Comparison of ENCODE assay signal across 11 cellular contexts in the genomic region with DNA sequence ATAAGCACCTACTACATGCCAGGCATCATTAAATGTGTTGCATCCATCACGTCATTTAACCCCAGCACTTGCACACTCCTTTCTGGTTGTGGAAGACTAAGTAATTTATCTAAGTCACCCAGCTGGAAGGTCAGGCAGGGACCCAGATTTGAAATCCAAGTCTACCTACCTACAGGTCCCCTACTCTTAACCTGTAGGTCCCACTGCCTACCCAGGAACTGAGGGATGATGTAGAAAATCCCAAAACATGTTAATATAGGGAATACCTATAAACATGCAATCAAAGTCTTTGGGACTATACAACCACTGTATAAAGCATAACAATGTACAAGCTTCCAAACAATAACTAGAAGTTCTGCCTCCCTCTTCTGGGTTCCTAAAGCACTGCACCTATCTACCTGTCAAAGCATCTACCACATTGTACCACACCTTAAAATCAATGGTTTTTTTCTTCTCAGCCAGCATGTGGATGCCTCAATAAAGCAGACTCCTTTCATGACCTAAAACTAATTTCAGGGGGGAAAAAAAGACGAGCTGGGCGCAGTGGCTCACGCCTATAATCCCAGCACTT. TPM values are rescaled to one million over a fixed set of nuclear protein-coding genes. Genes with fewer than 3 reads are reported as not detected.
DNase-seq lines count a peak whose midpoint lies in the region; ATAC-seq and TF ChIP-seq lines count a peak whose summit lies in the region.
"Had no signal": no experiment of that assay in that cellular context is flagged by ENCODE, and none has a peak within 500 bp of the region (broad histone marks: within the 10 kb centered on the region; RNA-seq: fewer than 3 reads in every experiment).

No MANE protein-coding gene starts in this region.

- peak; percentile 70 for ATAC-seq in left lobe of liver
- ATAC-seq in GM18870 (IDR thresholded peaks at IDR 0.05; ENCODE audit: unreplicated experiment) = no peak
- ATAC-seq in aorta (ENCODE audit: low FRiP score) = no peak
- ATAC-seq: T-cell had no signal

- H3K4me1 ChIP-seq in Caco-2 (peaks cover 3% of the 10 kb centered on the region; the same call in 1 of the 2 replicates), ascending aorta (peaks cover 0 to 5% of the 10 kb centered on the region in 2 donors), aorta (ENCODE audit: control insufficient read depth in 1 of 2, insufficient read depth in 2 of 2, low read length in 2 of 2) (no peaks in the 10 kb centered on the region)

- no peaks in the 10 kb centered on the region for H3K36me3 ChIP-seq in Caco-2 (ENCODE audit: control insufficient read depth, insufficient read depth, low read length)
- no peaks in the 10 kb centered on the region for H3K36me3 ChIP-seq in WERI-Rb-1
- H3K36me3 ChIP-seq in ascending aorta = no peaks in the 10 kb centered on the region
- H3K36me3 ChIP-seq in aorta (ENCODE audit: control insufficient read depth in 1 of 2, insufficient read depth in 2 of 2, low read length in 1 of 2) = no peaks in the 10 kb centered on the region
- H3K36me3 ChIP-seq: ovary had no signal

- H3K27me3 Mint-ChIP-seq in Caco-2 (ENCODE audit: insufficient read depth, unreplicated experiment) = no peaks in the 10 kb centered on the region

- BruUV-seq in Caco-2 (replicated peaks; lab: Mats Ljungman, UMichigan) = no TSS peak

- H3K4me1 Mint-ChIP-seq in Caco-2 (ENCODE audit: low read depth, unreplicated experiment) = peaks cover 5% of the 10 kb centered on the region

- TF ChIP-seq CTCF in Caco-2 (IDR thresholded peaks at IDR 0.05; ENCODE audit: insufficient read depth in 1 of 2, low read depth in 1 of 2, low read length in 1 of 2, severe bottlenecking in 1 of 2, unreplicated experiment in 1 of 2) = peak; percentile 36 to 71
- TF ChIP-seq CTCF in HFF-Myc (IDR thresholded peaks at IDR 0.05; ENCODE audit: low read depth, low read length, missing control alignments) = peak; percentile 29
- 0 out of 2 replicates have a peak, but pooled peaks have one; percentile 5 for TF ChIP-seq CTCF in WERI-Rb-1 (IDR thresholded peaks at IDR 0.05; ENCODE audit: low read depth, low read length)
- TF ChIP-seq CTCF in ascending aorta (IDR thresholded peaks at IDR 0.05) = peak in 1 of 3 experiments; percentile 16

- no peak overlapping the region for H3K27ac Mint-ChIP-seq in Caco-2 (ENCODE audit: unreplicated experiment)
- H3K27ac Mint-ChIP-seq: T-cell had no signal

- H3K9me3 ChIP-seq in Caco-2 (peaks cover 7% of the 10 kb centered on the region; the same call in 1 of the 2 replicates), WERI-Rb-1 (ENCODE audit: severe bottlenecking) (no peaks in the 10 kb centered on the region), ascending aorta (peaks cover 0 to 10% of the 10 kb centered on the region in 2 donors), aorta (ENCODE audit: control insufficient read depth, low read length) (no peaks in the 10 kb centered on the region)
- H3K9me3 ChIP-seq: ovary had no signal

- H3K27ac ChIP-seq in WERI-Rb-1 (no peak overlapping the region), ascending aorta (no peak overlapping the region), aorta (ENCODE audit: low read depth in 1 of 2, low read length in 2 of 2) (no peak overlapping the region)
- H3K27ac ChIP-seq: ovary had no signal

- H3K4me3 ChIP-seq in Caco-2 (ENCODE audit: low read depth, low read length) (no peak overlapping the region), HFF-Myc (replicated peaks; ENCODE audit: low read depth, low read length) (no peak overlapping the region), WERI-Rb-1 (ENCODE audit: low read depth, low read length) (no peak overlapping the region), ascending aorta (no peak overlapping the region), aorta (ENCODE audit: low read length in 2 of 2) (no peak overlapping the region)
- H3K4me3 ChIP-seq: ovary had no signal

- CTCF ChIA-PET in Caco-2 (lab: Charles Lee) = interaction anchor here (0.5 to 1.3 kb wide), 5 partner anchors 46 to 172 kb away, joined by 3 to 9 read pairs (median 4); no protein-coding TSS in a partner anchor

- WGBS in aorta, 2 donors = 73 to 88% methylated on average over 4 of the region's 4 CpGs

- H3K9me3 Mint-ChIP-seq in Caco-2 (ENCODE audit: unreplicated experiment) = peaks cover 6% of the 10 kb centered on the region

- H3K27me3 ChIP-seq in Caco-2 (replicated peaks; ENCODE audit: control insufficient read depth, insufficient read depth, low read length) (no peaks in the 10 kb centered on the region), WERI-Rb-1 (ENCODE audit: insufficient read depth, low read depth, severe bottlenecking) (no peaks in the 10 kb centered on the region), ascending aorta (no peaks in the 10 kb centered on the region), aorta (ENCODE audit: control insufficient read depth in 1 of 2, insufficient read depth in 2 of 2, low read length in 1 of 2) (no peaks in the 10 kb centered on the region)
- H3K27me3 ChIP-seq: ovary had no signal

- no peaks in the 10 kb centered on the region for H3K36me3 Mint-ChIP-seq in Caco-2 (ENCODE audit: insufficient read depth, unreplicated experiment)
- H3K36me3 Mint-ChIP-seq: T-cell had no signal

- POLR2A ChIA-PET in Caco-2 (lab: Charles Lee) = interaction anchor here (0.6 kb wide), 1 partner anchor 90 kb away, joined by 3 read pairs; a partner anchor contains a TSS

- no peak overlapping the region for H3K4me3 Mint-ChIP-seq in Caco-2 (ENCODE audit: unreplicated experiment)
- H3K4me3 Mint-ChIP-seq: T-cell had no signal

- intact Hi-C loops in Caco-2 (cut with micrococcal nuclease; ENCODE audit: unreplicated experiment) (loop anchor here (1.0 kb wide), 1 partner anchor 173 kb away; no protein-coding TSS in a partner anchor), ascending aorta (cut with DNase I) (no loop called here), aorta (cut with DNase I) (no loop called here)

- DNase-seq in Caco-2 (peak in 1 of 2 experiments; percentile 51), HFF-Myc (ENCODE audit: extremely low read depth, low read depth) (no peak), WERI-Rb-1 (no peak), left lobe of liver (ENCODE audit: low spot score) (no peak), ascending aorta (ENCODE audit: low spot score in 2 of 2) (no peak), amygdala (lab: John Stamatoyannopoulos, UW) (no peak), aorta (no peak)
- DNase-seq: activated naive CD4-positive, alpha-beta T cell treated with Interleukin-2 at 50 U/mL for 16 hours; ovary; T-cell had no signal

RNA-seq across cellular contexts. Expression of a gene that starts 5.6 kb away (rescaled TPM):
- total RNA-seq in Caco-2 (2022) (not detected in 2 replicates), left lobe of liver (not detected), ascending aorta (37.3 TPM), aorta (100 to 1,000 TPM in 1 of 2 donors, 10 to 100 TPM in 1; 13.1 to 112 TPM)
- 1 to 10 TPM; 6.9 to 8.9 TPM for polyA plus RNA-seq in aorta

Comparison
In these comparisons a context has a peak if more than half of its experiments do, and no peak if none do; other contexts are left out.
1. RNA of a gene that starts 5.6 kb away (total RNA-seq): 13.1 to 112 TPM in aorta and 37.3 TPM in ascending aorta (single experiment); not detected in left lobe of liver (single experiment) and not detected in Caco-2; every median in the first group is over 10 times any median in the second.